ENCODE assay signal across 18 cellular contexts in genomic region chr15:68595761-68596160, GRCh38. TPM values are rescaled to one million over a fixed set of nuclear protein-coding genes. Genes with fewer than 3 reads are reported as not detected.
"Had no signal": no experiment of that assay in that cellular context is flagged by ENCODE, and none has a peak within 500 bp of the region (broad histone marks: within the 10 kb centered on the region; RNA-seq: fewer than 3 reads in every experiment).

No MANE protein-coding gene starts in this region.

- H3K36me3 Mint-ChIP-seq: activated CD4-positive, alpha-beta memory T cell treated with anti-CD3 and anti-CD28 coated beads for 36 hours; activated naive CD4-positive, alpha-beta T cell treated with anti-CD3 and anti-CD28 coated beads, Interleukin-2, amount 10 ng/mL, durations not matched to agents 7 days and 5 days; natural killer cell had no signal

- H3K4me3 ChIP-seq: heart right ventricle, sigmoid colon, upper lobe of right lung had no signal

- H3K27ac ChIP-seq: sigmoid colon, upper lobe of right lung had no signal

- DNase-seq: activated CD4-positive, alpha-beta memory T cell treated with anti-CD3 and anti-CD28 coated beads for 36 hours; activated CD4-positive, alpha-beta T cell treated with anti-CD3 and anti-CD28 coated beads for 48 hours; activated effector memory CD4-positive, alpha-beta T cell treated with anti-CD3 and anti-CD28 coated beads, Interleukin-2, amount 50 U/mL, for 16 hours; activated naive CD4-positive, alpha-beta T cell treated with anti-CD3 and anti-CD28 coated beads, Interleukin-2, amount 10 ng/mL, durations not matched to agents 7 days and 5 days; activated T-cell treated with anti-CD3 and anti-CD28 coated beads for 4 hours; amygdala; dermis blood vessel endothelial cell; heart right ventricle; mammary epithelial cell; midbrain; natural killer cell; occipital lobe; sigmoid colon; stimulated activated CD4-positive, alpha-beta T cell treated with anti-CD3 and anti-CD28 coated beads, Interleukin-4, amount 100 ng/mL, for 24 hours; stimulated activated naive CD4-positive, alpha-beta T cell treated with Interleukin-2 at 50 U/mL for 16 hours; upper lobe of right lung had no signal

- H3K27ac Mint-ChIP-seq: activated CD4-positive, alpha-beta memory T cell treated with anti-CD3 and anti-CD28 coated beads for 36 hours; activated naive CD4-positive, alpha-beta T cell treated with anti-CD3 and anti-CD28 coated beads, Interleukin-2, amount 10 ng/mL, durations not matched to agents 7 days and 5 days; natural killer cell had no signal

- H3K9me3 ChIP-seq: heart right ventricle, sigmoid colon, upper lobe of right lung had no signal

- H3K27me3 ChIP-seq: heart right ventricle, sigmoid colon, upper lobe of right lung had no signal

- H3K4me3 Mint-ChIP-seq: activated CD4-positive, alpha-beta memory T cell treated with anti-CD3 and anti-CD28 coated beads for 36 hours; activated naive CD4-positive, alpha-beta T cell treated with anti-CD3 and anti-CD28 coated beads, Interleukin-2, amount 10 ng/mL, durations not matched to agents 7 days and 5 days; natural killer cell had no signal

- ATAC-seq: natural killer cell, SK-N-SH treated with all-trans-retinoic acid at 6 μM for 48 hours had no signal

- H3K9me3 Mint-ChIP-seq: activated CD4-positive, alpha-beta memory T cell treated with anti-CD3 and anti-CD28 coated beads for 36 hours; activated naive CD4-positive, alpha-beta T cell treated with anti-CD3 and anti-CD28 coated beads, Interleukin-2, amount 10 ng/mL, durations not matched to agents 7 days and 5 days; natural killer cell had no signal

- H3K36me3 ChIP-seq: heart right ventricle, sigmoid colon, upper lobe of right lung had no signal

- H3K4me1 Mint-ChIP-seq: activated naive CD4-positive, alpha-beta T cell treated with anti-CD3 and anti-CD28 coated beads, Interleukin-2, amount 10 ng/mL, durations not matched to agents 7 days and 5 days; natural killer cell had no signal

RNA-seq across cellular contexts. Expression of gene CORO2B, which starts 17.0 kb away (rescaled TPM):
- total RNA-seq: T-helper 2 cell treated with Interferon-gamma antibody and Interleukin-4, amounts not matched to agents 100 ng/mL and 5 ng/mL, for 36 hours had no signal
